In the genomic region with DNA sequence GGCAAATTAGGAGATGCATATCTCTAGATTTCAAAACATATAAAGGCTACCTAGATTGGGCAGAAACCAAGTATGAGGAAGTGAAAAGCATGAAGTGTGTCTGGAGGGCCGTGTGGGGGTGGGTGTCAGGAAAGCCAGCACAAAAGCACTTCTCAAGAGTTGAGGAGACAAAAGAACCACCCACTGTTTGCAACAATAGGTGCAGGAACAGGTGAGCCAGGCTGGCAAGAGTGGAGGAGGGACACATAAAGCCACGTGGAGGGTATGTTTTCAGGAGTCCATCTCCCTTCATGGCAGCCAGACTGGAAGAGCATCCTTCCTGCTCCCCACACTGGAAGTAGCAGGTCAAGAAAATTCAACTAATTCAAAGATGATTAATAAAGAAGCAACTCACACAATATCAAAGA, we compare ENCODE assay signal across 1 cellular context.
A peak's percentile ranks its signal among the peaks of the same experiment; 100 is the strongest.
TF ChIP-seq lines count a peak whose summit lies in the region.

No MANE protein-coding gene starts in this region.

TF ChIP-seq in H1, 55 proteins besides CTCF, POLR2A, EP300 and RAD21 (continued from another document):
- TF ChIP-seq PHF8 (conservative IDR thresholded peaks at IDR 0.05; ENCODE audit: low read depth, low read length) (no peak), SIRT6 (IDR thresholded peaks at IDR 0.05; ENCODE audit: low read length) (no peak), POU5F1 (IDR thresholded peaks at IDR 0.05; ENCODE audit: low read depth, low read length) (no peak), TBP (IDR thresholded peaks at IDR 0.05; ENCODE audit: low read depth, low read length) (no peak; the same call in 1 of the 2 replicates), SIX5 (IDR thresholded peaks at IDR 0.05; ENCODE audit: low read depth, low read length) (no peak), SP1 (IDR thresholded peaks at IDR 0.05; ENCODE audit: low read depth, low read length) (peak; percentile 91), CBX8 (IDR thresholded peaks at IDR 0.05; ENCODE audit: borderline replicate concordance, low read depth, low read length) (no peak), HDAC2 (IDR thresholded peaks at IDR 0.05; ENCODE audit: borderline replicate concordance in 1 of 2, low read depth in 2 of 2, low read length in 2 of 2) (peak in 1 of 2 experiments; percentile 83; a peak in 1 of 4 replicates), BRCA1 (IDR thresholded peaks at IDR 0.05; ENCODE audit: low read depth, low read length) (no peak), CHD2 (IDR thresholded peaks at IDR 0.05; ENCODE audit: low read length) (peak; percentile 37), NANOG (IDR thresholded peaks at IDR 0.05; ENCODE audit: insufficient read depth, low read depth, low read length, poor library complexity, severe bottlenecking) (peak; percentile 86), BCL11A (IDR thresholded peaks at IDR 0.05; ENCODE audit: low read depth in 2 of 2, low read length in 2 of 2) (no peak), JUND (IDR thresholded peaks at IDR 0.05; ENCODE audit: low read length) (no peak), POLR2AphosphoS5 (IDR thresholded peaks at IDR 0.05; ENCODE audit: low read depth, low read length) (peak; percentile 45; the same call in 1 of the 2 replicates), RXRA (IDR thresholded peaks at IDR 0.05; ENCODE audit: insufficient read depth, low read depth, low read length) (no peak), CBX5 (IDR thresholded peaks at IDR 0.05; ENCODE audit: low read depth, low read length) (no peak), CREB1 (IDR thresholded peaks at IDR 0.05) (no peak), ATF3 (IDR thresholded peaks at IDR 0.05; ENCODE audit: insufficient read depth, low read depth, low read length) (no peak), GABPA (IDR thresholded peaks at IDR 0.05; ENCODE audit: borderline replicate concordance, insufficient read depth, low read length) (no peak), TCF12 (IDR thresholded peaks at IDR 0.05; ENCODE audit: low read depth, low read length) (peak; percentile 96), YY1 (IDR thresholded peaks at IDR 0.05; ENCODE audit: low read depth, low read length) (peak; percentile 73), SIN3A (conservative IDR thresholded peaks at IDR 0.05 in 1 of 2, IDR thresholded peaks at IDR 0.05 in 1 of 2; ENCODE audit: low read depth in 1 of 2, low read length in 2 of 2) (peak; percentile 71 to 77; a peak in 3 of 4 replicates), EGR1 (IDR thresholded peaks at IDR 0.05; ENCODE audit: borderline replicate concordance, low read depth, low read length) (peak; percentile 75), SUZ12 (IDR thresholded peaks at IDR 0.05; ENCODE audit: low read length) (no peak), SRF (IDR thresholded peaks at IDR 0.05; ENCODE audit: low read depth, low read length) (no peak), FOSL1 (IDR thresholded peaks at IDR 0.05; ENCODE audit: insufficient read depth, low read depth, low read length) (no peak), RNF2 (IDR thresholded peaks at IDR 0.05; ENCODE audit: borderline replicate concordance, low read depth, low read length, missing control alignments, poor library complexity, severe bottlenecking) (no peak), E2F6 (IDR thresholded peaks at IDR 0.05) (peak; percentile 62), HDAC6 (IDR thresholded peaks at IDR 0.05; ENCODE audit: low read depth, low read length) (no peak), SP4 (IDR thresholded peaks at IDR 0.05; ENCODE audit: low read length) (0 out of 2 replicates have a peak, but pooled peaks have one; percentile 53), GTF2F1 (IDR thresholded peaks at IDR 0.05; ENCODE audit: borderline replicate concordance, low read depth, low read length) (no peak), ASH2L (IDR thresholded peaks at IDR 0.05; ENCODE audit: low read length) (peak; percentile 97), KDM4A (IDR thresholded peaks at IDR 0.05; ENCODE audit: low read depth, low read length, severe bottlenecking) (no peak), TAF1 (IDR thresholded peaks at IDR 0.05; ENCODE audit: low read depth, low read length) (peak; percentile 64), SAP30 (IDR thresholded peaks at IDR 0.05; ENCODE audit: insufficient read depth, insufficient replicate concordance, low read length) (peak; percentile 62), KDM5A (IDR thresholded peaks at IDR 0.05; ENCODE audit: low read length) (no peak)
- TF ChIP-seq, protein P1, sequence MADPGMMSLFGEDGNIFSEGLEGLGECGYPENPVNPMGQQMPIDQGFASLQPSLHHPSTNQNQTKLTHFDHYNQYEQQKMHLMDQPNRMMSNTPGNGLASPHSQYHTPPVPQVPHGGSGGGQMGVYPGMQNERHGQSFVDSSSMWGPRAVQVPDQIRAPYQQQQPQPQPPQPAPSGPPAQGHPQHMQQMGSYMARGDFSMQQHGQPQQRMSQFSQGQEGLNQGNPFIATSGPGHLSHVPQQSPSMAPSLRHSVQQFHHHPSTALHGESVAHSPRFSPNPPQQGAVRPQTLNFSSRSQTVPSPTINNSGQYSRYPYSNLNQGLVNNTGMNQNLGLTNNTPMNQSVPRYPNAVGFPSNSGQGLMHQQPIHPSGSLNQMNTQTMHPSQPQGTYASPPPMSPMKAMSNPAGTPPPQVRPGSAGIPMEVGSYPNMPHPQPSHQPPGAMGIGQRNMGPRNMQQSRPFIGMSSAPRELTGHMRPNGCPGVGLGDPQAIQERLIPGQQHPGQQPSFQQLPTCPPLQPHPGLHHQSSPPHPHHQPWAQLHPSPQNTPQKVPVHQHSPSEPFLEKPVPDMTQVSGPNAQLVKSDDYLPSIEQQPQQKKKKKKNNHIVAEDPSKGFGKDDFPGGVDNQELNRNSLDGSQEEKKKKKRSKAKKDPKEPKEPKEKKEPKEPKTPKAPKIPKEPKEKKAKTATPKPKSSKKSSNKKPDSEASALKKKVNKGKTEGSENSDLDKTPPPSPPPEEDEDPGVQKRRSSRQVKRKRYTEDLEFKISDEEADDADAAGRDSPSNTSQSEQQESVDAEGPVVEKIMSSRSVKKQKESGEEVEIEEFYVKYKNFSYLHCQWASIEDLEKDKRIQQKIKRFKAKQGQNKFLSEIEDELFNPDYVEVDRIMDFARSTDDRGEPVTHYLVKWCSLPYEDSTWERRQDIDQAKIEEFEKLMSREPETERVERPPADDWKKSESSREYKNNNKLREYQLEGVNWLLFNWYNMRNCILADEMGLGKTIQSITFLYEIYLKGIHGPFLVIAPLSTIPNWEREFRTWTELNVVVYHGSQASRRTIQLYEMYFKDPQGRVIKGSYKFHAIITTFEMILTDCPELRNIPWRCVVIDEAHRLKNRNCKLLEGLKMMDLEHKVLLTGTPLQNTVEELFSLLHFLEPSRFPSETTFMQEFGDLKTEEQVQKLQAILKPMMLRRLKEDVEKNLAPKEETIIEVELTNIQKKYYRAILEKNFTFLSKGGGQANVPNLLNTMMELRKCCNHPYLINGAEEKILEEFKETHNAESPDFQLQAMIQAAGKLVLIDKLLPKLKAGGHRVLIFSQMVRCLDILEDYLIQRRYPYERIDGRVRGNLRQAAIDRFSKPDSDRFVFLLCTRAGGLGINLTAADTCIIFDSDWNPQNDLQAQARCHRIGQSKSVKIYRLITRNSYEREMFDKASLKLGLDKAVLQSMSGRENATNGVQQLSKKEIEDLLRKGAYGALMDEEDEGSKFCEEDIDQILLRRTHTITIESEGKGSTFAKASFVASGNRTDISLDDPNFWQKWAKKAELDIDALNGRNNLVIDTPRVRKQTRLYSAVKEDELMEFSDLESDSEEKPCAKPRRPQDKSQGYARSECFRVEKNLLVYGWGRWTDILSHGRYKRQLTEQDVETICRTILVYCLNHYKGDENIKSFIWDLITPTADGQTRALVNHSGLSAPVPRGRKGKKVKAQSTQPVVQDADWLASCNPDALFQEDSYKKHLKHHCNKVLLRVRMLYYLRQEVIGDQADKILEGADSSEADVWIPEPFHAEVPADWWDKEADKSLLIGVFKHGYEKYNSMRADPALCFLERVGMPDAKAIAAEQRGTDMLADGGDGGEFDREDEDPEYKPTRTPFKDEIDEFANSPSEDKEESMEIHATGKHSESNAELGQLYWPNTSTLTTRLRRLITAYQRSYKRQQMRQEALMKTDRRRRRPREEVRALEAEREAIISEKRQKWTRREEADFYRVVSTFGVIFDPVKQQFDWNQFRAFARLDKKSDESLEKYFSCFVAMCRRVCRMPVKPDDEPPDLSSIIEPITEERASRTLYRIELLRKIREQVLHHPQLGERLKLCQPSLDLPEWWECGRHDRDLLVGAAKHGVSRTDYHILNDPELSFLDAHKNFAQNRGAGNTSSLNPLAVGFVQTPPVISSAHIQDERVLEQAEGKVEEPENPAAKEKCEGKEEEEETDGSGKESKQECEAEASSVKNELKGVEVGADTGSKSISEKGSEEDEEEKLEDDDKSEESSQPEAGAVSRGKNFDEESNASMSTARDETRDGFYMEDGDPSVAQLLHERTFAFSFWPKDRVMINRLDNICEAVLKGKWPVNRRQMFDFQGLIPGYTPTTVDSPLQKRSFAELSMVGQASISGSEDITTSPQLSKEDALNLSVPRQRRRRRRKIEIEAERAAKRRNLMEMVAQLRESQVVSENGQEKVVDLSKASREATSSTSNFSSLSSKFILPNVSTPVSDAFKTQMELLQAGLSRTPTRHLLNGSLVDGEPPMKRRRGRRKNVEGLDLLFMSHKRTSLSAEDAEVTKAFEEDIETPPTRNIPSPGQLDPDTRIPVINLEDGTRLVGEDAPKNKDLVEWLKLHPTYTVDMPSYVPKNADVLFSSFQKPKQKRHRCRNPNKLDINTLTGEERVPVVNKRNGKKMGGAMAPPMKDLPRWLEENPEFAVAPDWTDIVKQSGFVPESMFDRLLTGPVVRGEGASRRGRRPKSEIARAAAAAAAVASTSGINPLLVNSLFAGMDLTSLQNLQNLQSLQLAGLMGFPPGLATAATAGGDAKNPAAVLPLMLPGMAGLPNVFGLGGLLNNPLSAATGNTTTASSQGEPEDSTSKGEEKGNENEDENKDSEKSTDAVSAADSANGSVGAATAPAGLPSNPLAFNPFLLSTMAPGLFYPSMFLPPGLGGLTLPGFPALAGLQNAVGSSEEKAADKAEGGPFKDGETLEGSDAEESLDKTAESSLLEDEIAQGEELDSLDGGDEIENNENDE (IDR thresholded peaks at IDR 0.05; ENCODE audit: insufficient replicate concordance, low read length), result no peak
- TF ChIP-seq, protein P2, sequence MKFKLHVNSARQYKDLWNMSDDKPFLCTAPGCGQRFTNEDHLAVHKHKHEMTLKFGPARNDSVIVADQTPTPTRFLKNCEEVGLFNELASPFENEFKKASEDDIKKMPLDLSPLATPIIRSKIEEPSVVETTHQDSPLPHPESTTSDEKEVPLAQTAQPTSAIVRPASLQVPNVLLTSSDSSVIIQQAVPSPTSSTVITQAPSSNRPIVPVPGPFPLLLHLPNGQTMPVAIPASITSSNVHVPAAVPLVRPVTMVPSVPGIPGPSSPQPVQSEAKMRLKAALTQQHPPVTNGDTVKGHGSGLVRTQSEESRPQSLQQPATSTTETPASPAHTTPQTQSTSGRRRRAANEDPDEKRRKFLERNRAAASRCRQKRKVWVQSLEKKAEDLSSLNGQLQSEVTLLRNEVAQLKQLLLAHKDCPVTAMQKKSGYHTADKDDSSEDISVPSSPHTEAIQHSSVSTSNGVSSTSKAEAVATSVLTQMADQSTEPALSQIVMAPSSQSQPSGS (IDR thresholded peaks at IDR 0.05; ENCODE audit: low read length), result no peak; the same call in 1 of the 2 replicates
TF ChIP-seq in H1: peak in this region for 18.
